In the genomic region with DNA sequence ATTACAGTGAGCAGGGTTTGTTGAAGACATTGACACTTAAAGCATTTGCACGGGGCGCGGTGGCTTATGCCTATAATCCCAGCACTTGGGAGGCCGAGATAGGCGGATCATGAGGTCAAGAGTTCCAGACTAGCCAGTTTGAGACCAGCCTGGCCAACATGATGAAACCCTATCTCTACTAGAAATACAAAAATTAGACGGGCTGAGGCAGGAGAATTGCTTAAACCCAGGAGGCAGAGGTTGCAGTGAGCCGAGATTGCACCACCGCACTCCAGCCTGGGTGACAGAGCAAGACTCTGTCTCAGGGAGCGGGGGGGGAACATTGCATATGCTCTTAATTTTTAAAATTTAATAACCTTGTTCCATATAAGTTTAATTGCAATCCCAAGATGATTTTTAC, we compare ENCODE assay signal across 1 cellular context.
A peak's percentile ranks its signal among the peaks of the same experiment; 100 is the strongest.
TF ChIP-seq lines count a peak whose summit lies in the region.

No MANE protein-coding gene starts in this region.

TF ChIP-seq in K562, 482 proteins besides CTCF, POLR2A, EP300 and RAD21 (continued from another document and continues in another):
- TF ChIP-seq, protein P1, sequence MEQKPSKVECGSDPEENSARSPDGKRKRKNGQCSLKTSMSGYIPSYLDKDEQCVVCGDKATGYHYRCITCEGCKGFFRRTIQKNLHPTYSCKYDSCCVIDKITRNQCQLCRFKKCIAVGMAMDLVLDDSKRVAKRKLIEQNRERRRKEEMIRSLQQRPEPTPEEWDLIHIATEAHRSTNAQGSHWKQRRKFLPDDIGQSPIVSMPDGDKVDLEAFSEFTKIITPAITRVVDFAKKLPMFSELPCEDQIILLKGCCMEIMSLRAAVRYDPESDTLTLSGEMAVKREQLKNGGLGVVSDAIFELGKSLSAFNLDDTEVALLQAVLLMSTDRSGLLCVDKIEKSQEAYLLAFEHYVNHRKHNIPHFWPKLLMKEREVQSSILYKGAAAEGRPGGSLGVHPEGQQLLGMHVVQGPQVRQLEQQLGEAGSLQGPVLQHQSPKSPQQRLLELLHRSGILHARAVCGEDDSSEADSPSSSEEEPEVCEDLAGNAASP (IDR thresholded peaks at IDR 0.05): no peak
- TF ChIP-seq ZNF124 (CRISPR knock-in tag; IDR thresholded peaks at IDR 0.05) (no peak), MTA1 (IDR thresholded peaks at IDR 0.05; ENCODE audit: borderline replicate concordance) (no peak), ARNT (IDR thresholded peaks at IDR 0.05) (0 out of 4 replicates have a peak, but pooled peaks of 1 of the 2 experiments have one; percentile 29), SREBF2 (CRISPR knock-in tag; IDR thresholded peaks at IDR 0.05) (no peak), ZFPM2 (CRISPR knock-in tag; IDR thresholded peaks at IDR 0.05) (no peak), GATAD2A (IDR thresholded peaks at IDR 0.05) (no peak), ZNF589 (CRISPR knock-in tag; IDR thresholded peaks at IDR 0.05; ENCODE audit: low read depth) (no peak), ARID2 (IDR thresholded peaks at IDR 0.05) (no peak), PHTF2 (CRISPR knock-in tag; IDR thresholded peaks at IDR 0.05) (no peak), SMAD3 (CRISPR knock-in tag; conservative IDR thresholded peaks at IDR 0.05) (no peak), MTA3 (IDR thresholded peaks at IDR 0.05; ENCODE audit: borderline replicate concordance) (no peak), HDAC1 (IDR thresholded peaks at IDR 0.05) (peak in 1 of 2 experiments; percentile 96; a peak in 3 of 4 replicates), ZNF311 (CRISPR knock-in tag; IDR thresholded peaks at IDR 0.05) (no peak), KLF1 (tag; IDR thresholded peaks at IDR 0.05) (no peak), MCM5 (IDR thresholded peaks at IDR 0.05; ENCODE audit: low read depth) (no peak), CC2D1A (IDR thresholded peaks at IDR 0.05) (peak; percentile 68; the same call in 1 of the 2 replicates), SAFB (IDR thresholded peaks at IDR 0.05; ENCODE audit: borderline replicate concordance, low read depth, low read length) (no peak), CXXC5 (CRISPR knock-in tag; IDR thresholded peaks at IDR 0.05) (peak; percentile 46), ZNF174 (CRISPR knock-in tag; IDR thresholded peaks at IDR 0.05) (no peak), TCFL5 (CRISPR knock-in tag; conservative IDR thresholded peaks at IDR 0.05) (no peak)
- TF ChIP-seq, protein P2, sequence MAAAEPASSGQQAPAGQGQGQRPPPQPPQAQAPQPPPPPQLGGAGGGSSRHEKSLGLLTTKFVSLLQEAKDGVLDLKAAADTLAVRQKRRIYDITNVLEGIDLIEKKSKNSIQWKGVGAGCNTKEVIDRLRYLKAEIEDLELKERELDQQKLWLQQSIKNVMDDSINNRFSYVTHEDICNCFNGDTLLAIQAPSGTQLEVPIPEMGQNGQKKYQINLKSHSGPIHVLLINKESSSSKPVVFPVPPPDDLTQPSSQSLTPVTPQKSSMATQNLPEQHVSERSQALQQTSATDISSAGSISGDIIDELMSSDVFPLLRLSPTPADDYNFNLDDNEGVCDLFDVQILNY (CRISPR knock-in tag; IDR thresholded peaks at IDR 0.05): no peak
- TF ChIP-seq, protein P3, sequence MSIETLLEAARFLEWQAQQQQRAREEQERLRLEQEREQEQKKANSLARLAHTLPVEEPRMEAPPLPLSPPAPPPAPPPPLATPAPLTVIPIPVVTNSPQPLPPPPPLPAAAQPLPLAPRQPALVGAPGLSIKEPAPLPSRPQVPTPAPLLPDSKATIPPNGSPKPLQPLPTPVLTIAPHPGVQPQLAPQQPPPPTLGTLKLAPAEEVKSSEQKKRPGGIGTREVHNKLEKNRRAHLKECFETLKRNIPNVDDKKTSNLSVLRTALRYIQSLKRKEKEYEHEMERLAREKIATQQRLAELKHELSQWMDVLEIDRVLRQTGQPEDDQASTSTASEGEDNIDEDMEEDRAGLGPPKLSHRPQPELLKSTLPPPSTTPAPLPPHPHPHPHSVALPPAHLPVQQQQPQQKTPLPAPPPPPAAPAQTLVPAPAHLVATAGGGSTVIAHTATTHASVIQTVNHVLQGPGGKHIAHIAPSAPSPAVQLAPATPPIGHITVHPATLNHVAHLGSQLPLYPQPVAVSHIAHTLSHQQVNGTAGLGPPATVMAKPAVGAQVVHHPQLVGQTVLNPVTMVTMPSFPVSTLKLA (conservative IDR thresholded peaks at IDR 0.05): peak in 1 of 2 experiments; percentile 55; a peak in 2 of 4 replicates
- TF ChIP-seq, protein P4, sequence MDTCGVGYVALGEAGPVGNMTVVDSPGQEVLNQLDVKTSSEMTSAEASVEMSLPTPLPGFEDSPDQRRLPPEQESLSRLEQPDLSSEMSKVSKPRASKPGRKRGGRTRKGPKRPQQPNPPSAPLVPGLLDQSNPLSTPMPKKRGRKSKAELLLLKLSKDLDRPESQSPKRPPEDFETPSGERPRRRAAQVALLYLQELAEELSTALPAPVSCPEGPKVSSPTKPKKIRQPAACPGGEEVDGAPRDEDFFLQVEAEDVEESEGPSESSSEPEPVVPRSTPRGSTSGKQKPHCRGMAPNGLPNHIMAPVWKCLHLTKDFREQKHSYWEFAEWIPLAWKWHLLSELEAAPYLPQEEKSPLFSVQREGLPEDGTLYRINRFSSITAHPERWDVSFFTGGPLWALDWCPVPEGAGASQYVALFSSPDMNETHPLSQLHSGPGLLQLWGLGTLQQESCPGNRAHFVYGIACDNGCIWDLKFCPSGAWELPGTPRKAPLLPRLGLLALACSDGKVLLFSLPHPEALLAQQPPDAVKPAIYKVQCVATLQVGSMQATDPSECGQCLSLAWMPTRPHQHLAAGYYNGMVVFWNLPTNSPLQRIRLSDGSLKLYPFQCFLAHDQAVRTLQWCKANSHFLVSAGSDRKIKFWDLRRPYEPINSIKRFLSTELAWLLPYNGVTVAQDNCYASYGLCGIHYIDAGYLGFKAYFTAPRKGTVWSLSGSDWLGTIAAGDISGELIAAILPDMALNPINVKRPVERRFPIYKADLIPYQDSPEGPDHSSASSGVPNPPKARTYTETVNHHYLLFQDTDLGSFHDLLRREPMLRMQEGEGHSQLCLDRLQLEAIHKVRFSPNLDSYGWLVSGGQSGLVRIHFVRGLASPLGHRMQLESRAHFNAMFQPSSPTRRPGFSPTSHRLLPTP (IDR thresholded peaks at IDR 0.05; ENCODE audit: borderline replicate concordance, extremely low read depth, insufficient read length): no peak
- TF ChIP-seq, protein P5, sequence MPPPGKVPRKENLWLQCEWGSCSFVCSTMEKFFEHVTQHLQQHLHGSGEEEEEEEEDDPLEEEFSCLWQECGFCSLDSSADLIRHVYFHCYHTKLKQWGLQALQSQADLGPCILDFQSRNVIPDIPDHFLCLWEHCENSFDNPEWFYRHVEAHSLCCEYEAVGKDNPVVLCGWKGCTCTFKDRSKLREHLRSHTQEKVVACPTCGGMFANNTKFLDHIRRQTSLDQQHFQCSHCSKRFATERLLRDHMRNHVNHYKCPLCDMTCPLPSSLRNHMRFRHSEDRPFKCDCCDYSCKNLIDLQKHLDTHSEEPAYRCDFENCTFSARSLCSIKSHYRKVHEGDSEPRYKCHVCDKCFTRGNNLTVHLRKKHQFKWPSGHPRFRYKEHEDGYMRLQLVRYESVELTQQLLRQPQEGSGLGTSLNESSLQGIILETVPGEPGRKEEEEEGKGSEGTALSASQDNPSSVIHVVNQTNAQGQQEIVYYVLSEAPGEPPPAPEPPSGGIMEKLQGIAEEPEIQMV (tag; conservative IDR thresholded peaks at IDR 0.05; ENCODE audit: low read depth): no peak
- TF ChIP-seq, protein P6, sequence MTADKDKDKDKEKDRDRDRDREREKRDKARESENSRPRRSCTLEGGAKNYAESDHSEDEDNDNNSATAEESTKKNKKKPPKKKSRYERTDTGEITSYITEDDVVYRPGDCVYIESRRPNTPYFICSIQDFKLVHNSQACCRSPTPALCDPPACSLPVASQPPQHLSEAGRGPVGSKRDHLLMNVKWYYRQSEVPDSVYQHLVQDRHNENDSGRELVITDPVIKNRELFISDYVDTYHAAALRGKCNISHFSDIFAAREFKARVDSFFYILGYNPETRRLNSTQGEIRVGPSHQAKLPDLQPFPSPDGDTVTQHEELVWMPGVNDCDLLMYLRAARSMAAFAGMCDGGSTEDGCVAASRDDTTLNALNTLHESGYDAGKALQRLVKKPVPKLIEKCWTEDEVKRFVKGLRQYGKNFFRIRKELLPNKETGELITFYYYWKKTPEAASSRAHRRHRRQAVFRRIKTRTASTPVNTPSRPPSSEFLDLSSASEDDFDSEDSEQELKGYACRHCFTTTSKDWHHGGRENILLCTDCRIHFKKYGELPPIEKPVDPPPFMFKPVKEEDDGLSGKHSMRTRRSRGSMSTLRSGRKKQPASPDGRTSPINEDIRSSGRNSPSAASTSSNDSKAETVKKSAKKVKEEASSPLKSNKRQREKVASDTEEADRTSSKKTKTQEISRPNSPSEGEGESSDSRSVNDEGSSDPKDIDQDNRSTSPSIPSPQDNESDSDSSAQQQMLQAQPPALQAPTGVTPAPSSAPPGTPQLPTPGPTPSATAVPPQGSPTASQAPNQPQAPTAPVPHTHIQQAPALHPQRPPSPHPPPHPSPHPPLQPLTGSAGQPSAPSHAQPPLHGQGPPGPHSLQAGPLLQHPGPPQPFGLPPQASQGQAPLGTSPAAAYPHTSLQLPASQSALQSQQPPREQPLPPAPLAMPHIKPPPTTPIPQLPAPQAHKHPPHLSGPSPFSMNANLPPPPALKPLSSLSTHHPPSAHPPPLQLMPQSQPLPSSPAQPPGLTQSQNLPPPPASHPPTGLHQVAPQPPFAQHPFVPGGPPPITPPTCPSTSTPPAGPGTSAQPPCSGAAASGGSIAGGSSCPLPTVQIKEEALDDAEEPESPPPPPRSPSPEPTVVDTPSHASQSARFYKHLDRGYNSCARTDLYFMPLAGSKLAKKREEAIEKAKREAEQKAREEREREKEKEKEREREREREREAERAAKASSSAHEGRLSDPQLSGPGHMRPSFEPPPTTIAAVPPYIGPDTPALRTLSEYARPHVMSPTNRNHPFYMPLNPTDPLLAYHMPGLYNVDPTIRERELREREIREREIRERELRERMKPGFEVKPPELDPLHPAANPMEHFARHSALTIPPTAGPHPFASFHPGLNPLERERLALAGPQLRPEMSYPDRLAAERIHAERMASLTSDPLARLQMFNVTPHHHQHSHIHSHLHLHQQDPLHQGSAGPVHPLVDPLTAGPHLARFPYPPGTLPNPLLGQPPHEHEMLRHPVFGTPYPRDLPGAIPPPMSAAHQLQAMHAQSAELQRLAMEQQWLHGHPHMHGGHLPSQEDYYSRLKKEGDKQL (CRISPR knock-in tag; IDR thresholded peaks at IDR 0.05; ENCODE audit: borderline replicate concordance): no peak
- TF ChIP-seq, protein P7, sequence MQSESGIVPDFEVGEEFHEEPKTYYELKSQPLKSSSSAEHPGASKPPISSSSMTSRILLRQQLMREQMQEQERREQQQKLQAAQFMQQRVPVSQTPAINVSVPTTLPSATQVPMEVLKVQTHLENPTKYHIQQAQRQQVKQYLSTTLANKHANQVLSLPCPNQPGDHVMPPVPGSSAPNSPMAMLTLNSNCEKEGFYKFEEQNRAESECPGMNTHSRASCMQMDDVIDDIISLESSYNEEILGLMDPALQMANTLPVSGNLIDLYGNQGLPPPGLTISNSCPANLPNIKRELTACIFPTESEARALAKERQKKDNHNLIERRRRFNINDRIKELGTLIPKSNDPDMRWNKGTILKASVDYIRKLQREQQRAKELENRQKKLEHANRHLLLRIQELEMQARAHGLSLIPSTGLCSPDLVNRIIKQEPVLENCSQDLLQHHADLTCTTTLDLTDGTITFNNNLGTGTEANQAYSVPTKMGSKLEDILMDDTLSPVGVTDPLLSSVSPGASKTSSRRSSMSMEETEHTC (IDR thresholded peaks at IDR 0.05): no peak
- TF ChIP-seq, protein P8, sequence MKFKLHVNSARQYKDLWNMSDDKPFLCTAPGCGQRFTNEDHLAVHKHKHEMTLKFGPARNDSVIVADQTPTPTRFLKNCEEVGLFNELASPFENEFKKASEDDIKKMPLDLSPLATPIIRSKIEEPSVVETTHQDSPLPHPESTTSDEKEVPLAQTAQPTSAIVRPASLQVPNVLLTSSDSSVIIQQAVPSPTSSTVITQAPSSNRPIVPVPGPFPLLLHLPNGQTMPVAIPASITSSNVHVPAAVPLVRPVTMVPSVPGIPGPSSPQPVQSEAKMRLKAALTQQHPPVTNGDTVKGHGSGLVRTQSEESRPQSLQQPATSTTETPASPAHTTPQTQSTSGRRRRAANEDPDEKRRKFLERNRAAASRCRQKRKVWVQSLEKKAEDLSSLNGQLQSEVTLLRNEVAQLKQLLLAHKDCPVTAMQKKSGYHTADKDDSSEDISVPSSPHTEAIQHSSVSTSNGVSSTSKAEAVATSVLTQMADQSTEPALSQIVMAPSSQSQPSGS (CRISPR knock-in tag; IDR thresholded peaks at IDR 0.05): no peak
- TF ChIP-seq, protein P9, sequence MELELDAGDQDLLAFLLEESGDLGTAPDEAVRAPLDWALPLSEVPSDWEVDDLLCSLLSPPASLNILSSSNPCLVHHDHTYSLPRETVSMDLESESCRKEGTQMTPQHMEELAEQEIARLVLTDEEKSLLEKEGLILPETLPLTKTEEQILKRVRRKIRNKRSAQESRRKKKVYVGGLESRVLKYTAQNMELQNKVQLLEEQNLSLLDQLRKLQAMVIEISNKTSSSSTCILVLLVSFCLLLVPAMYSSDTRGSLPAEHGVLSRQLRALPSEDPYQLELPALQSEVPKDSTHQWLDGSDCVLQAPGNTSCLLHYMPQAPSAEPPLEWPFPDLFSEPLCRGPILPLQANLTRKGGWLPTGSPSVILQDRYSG (tag; conservative IDR thresholded peaks at IDR 0.05; ENCODE audit: low read depth): no peak
- TF ChIP-seq, protein P10, sequence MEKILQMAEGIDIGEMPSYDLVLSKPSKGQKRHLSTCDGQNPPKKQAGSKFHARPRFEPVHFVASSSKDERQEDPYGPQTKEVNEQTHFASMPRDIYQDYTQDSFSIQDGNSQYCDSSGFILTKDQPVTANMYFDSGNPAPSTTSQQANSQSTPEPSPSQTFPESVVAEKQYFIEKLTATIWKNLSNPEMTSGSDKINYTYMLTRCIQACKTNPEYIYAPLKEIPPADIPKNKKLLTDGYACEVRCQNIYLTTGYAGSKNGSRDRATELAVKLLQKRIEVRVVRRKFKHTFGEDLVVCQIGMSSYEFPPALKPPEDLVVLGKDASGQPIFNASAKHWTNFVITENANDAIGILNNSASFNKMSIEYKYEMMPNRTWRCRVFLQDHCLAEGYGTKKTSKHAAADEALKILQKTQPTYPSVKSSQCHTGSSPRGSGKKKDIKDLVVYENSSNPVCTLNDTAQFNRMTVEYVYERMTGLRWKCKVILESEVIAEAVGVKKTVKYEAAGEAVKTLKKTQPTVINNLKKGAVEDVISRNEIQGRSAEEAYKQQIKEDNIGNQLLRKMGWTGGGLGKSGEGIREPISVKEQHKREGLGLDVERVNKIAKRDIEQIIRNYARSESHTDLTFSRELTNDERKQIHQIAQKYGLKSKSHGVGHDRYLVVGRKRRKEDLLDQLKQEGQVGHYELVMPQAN (IDR thresholded peaks at IDR 0.05; ENCODE audit: borderline replicate concordance): no peak
- TF ChIP-seq, protein P11, sequence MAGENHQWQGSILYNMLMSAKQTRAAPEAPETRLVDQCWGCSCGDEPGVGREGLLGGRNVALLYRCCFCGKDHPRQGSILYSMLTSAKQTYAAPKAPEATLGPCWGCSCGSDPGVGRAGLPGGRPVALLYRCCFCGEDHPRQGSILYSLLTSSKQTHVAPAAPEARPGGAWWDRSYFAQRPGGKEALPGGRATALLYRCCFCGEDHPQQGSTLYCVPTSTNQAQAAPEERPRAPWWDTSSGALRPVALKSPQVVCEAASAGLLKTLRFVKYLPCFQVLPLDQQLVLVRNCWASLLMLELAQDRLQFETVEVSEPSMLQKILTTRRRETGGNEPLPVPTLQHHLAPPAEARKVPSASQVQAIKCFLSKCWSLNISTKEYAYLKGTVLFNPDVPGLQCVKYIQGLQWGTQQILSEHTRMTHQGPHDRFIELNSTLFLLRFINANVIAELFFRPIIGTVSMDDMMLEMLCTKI (IDR thresholded peaks at IDR 0.05; ENCODE audit: partially characterized antibody): no peak
